ENCODE assay signal across 9 cellular contexts in the genomic region with DNA sequence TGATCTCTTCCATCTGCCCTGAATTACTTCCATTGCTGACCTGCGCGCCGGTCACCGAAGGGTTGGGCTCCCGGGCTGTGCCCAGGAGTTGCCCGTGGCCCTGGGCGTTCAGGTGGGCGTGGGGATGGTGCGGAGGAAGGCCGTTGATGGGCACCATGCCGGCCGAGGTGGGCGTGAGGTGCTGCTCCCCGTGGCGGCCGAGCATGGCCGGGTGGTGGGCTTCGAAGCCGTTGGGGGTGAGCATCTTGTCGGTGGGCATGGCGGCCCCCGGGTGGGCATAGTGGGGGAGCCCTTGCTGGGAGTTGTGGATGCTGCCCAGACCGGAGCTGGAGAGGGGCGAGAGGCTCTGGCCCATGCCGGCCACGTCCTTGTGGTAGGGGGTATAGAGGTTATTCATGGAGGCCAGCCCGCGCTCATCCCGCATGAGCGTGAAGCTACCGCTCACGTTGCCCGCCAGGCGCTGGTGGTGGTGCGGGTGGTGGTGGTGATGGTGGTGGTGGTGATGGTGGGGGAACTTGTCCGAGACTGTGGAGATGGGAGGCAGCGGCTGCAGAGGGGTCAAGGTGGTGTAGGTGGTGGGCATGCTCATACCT. TPM values are rescaled to one million over a fixed set of nuclear protein-coding genes. Genes with fewer than 3 reads are reported as not detected.
A peak's percentile ranks its signal among the peaks of the same experiment; 100 is the strongest.
DNase-seq lines count a peak whose midpoint lies in the region; ATAC-seq and TF ChIP-seq lines count a peak whose summit lies in the region.
"Had no signal": no experiment of that assay in that cellular context is flagged by ENCODE, and none has a peak within 500 bp of the region (broad histone marks: within the 10 kb centered on the region; RNA-seq: fewer than 3 reads in every experiment).

No MANE protein-coding gene starts in this region.

- no peaks in the 10 kb centered on the region for H3K9me3 ChIP-seq in CD4-positive, alpha-beta T cell (ENCODE audit: control insufficient read depth, low read length)
- no peaks in the 10 kb centered on the region for H3K9me3 ChIP-seq in Loucy (ENCODE audit: insufficient read depth, low read depth, low read length)

- no peak for TF ChIP-seq CTCF in CD4-positive, alpha-beta T cell (IDR thresholded peaks at IDR 0.05)
- TF ChIP-seq CTCF in Loucy (conservative IDR thresholded peaks at IDR 0.05; ENCODE audit: low read length) (no peak), dorsolateral prefrontal cortex (IDR thresholded peaks at IDR 0.05 in 54 of 56, conservative IDR thresholded peaks at IDR 0.05 in 2 of 56; ENCODE audit: low read depth in 1 of 56, partially characterized antibody in 56 of 56) (no peak), neural crest cell (conservative IDR thresholded peaks at IDR 0.05) (no peak), GM13977 (IDR thresholded peaks at IDR 0.05; ENCODE audit: extremely low read depth, insufficient read depth, missing control alignments) (no peak)

- no peaks in the 10 kb centered on the region for H3K9me3 Mint-ChIP-seq in CD4-positive, alpha-beta T cell
- no peaks in the 10 kb centered on the region for H3K9me3 Mint-ChIP-seq in neural crest cell

- no peak overlapping the region for H3K9ac ChIP-seq in Loucy (ENCODE audit: low read depth, low read length, poor library complexity, severe bottlenecking)

- H3K9me2 ChIP-seq in Loucy (replicated peaks; ENCODE audit: low read depth, low read length) = no peaks in the 10 kb centered on the region

- H3K4me3 ChIP-seq in Loucy (ENCODE audit: low read length, poor library complexity, severe bottlenecking) (peak overlapping the region; percentile 88), dorsolateral prefrontal cortex (peak overlapping the region in 48 of 59 donors; percentile 44 to 75 (median 61))

- ATAC-seq in CD4-positive, alpha-beta T cell (ENCODE audit: poor library complexity) = no peak
- no peak for ATAC-seq in HG02870 (IDR thresholded peaks at IDR 0.05; ENCODE audit: unreplicated experiment)
- no peak for ATAC-seq in HG02588 (IDR thresholded peaks at IDR 0.05; ENCODE audit: unreplicated experiment)

- no peaks in the 10 kb centered on the region for H3K36me3 ChIP-seq in Loucy (ENCODE audit: insufficient read depth, low read length)

- H3K27me3 Mint-ChIP-seq in CD4-positive, alpha-beta T cell = peaks cover 94% of the 10 kb centered on the region
- H3K27me3 Mint-ChIP-seq in neural crest cell (ENCODE audit: low read depth) = peaks cover 49% of the 10 kb centered on the region

- H3K36me3 Mint-ChIP-seq in CD4-positive, alpha-beta T cell (ENCODE audit: low read depth) = no peaks in the 10 kb centered on the region
- peaks cover 16% of the 10 kb centered on the region for H3K36me3 Mint-ChIP-seq in neural crest cell (ENCODE audit: low read depth)

- H3K27me3 ChIP-seq in CD4-positive, alpha-beta T cell (ENCODE audit: control insufficient read depth, insufficient read depth, low read length) = peaks cover 89% of the 10 kb centered on the region
- H3K27me3 ChIP-seq in Loucy (ENCODE audit: insufficient read depth, low read length, poor library complexity, severe bottlenecking) (no peaks in the 10 kb centered on the region), dorsolateral prefrontal cortex (peaks cover 21 to 100% (median 85%) of the 10 kb centered on the region in 45 donors)

- H3K4me1 Mint-ChIP-seq in CD4-positive, alpha-beta T cell (ENCODE audit: low read depth) = peaks cover 26% of the 10 kb centered on the region
- peaks cover 56% of the 10 kb centered on the region for H3K4me1 Mint-ChIP-seq in neural crest cell

- H3K4me3 Mint-ChIP-seq in CD4-positive, alpha-beta T cell = peak overlapping the region; percentile 79
- H3K4me3 Mint-ChIP-seq in neural crest cell = peak overlapping the region; percentile 85

- CTCF ChIA-PET in CD4-positive, alpha-beta T cell (lab: Charles Lee) = no interaction called here

- H4K20me1 ChIP-seq in Loucy (ENCODE audit: insufficient read depth, low read length, poor library complexity, severe bottlenecking) = no peaks in the 10 kb centered on the region

- DNase-seq in CD4-positive, alpha-beta T cell = no peak
- DNase-seq in dorsolateral prefrontal cortex (no peak), neural crest cell (ENCODE audit: low read depth, low spot score) (no peak), GM13977 (ENCODE audit: low spot score) (no peak), HCEC 1CT (no peak)

- H3K4me2 ChIP-seq in Loucy (ENCODE audit: low read depth, low read length, poor library complexity, severe bottlenecking) = peak overlapping the region; percentile 82

- in situ Hi-C loops in GM13977 (cut with MboI; ENCODE audit: low pct_unique_long_range_greater_than_20kb, low sequenced_read_pairs, unreplicated experiment) = no loop called here

- intact Hi-C loops in CD4-positive, alpha-beta T cell (cut with DNase I, micrococcal nuclease) = no loop called here
- intact Hi-C loops in dorsolateral prefrontal cortex (cut with DNase I) = loop anchor here in 1 of 2 donors (5.0 to 10.0 kb wide), 2 partner anchors 736 to 928 kb away; no protein-coding TSS in a partner anchor

- H2AFZ ChIP-seq in Loucy (ENCODE audit: low read length) = no peak overlapping the region

- H3K4me1 ChIP-seq in Loucy (ENCODE audit: insufficient read depth, low read length, poor library complexity, severe bottlenecking) = no peaks in the 10 kb centered on the region

- H3F3A ChIP-seq in Loucy (ENCODE audit: low read depth) = no peaks in the 10 kb centered on the region

- no peak overlapping the region for H3K27ac ChIP-seq in CD4-positive, alpha-beta T cell (ENCODE audit: low read depth, low read length)
- H3K27ac ChIP-seq in dorsolateral prefrontal cortex = no peak overlapping the region

- H3K79me2 ChIP-seq in Loucy (ENCODE audit: insufficient read depth, low read length) = no peaks in the 10 kb centered on the region

- POLR2A ChIA-PET in CD4-positive, alpha-beta T cell (lab: Charles Lee) = interaction anchor here (1.5 kb wide), 1 partner anchor 10 kb away, joined by 4 read pairs; no protein-coding TSS in a partner anchor

- no peak overlapping the region for H3K27ac Mint-ChIP-seq in CD4-positive, alpha-beta T cell
- H3K27ac Mint-ChIP-seq in neural crest cell (ENCODE audit: unreplicated experiment) = no peak overlapping the region

RNA-seq across cellular contexts. Expression of a gene that starts 1.0 kb away (rescaled TPM):
- not detected for total RNA-seq in CD4-positive, alpha-beta T cell
- 1 to 10 TPM in 44 of 120 experiments, under 1 TPM in 62, not detected in 14; 0.20 to 3.6 (median 0.81) TPM for total RNA-seq in dorsolateral prefrontal cortex
- 36.5 and 41.6 TPM in 2 replicates for total RNA-seq in neural crest cell
- total RNA-seq: fibroblast of villous mesenchyme had no signal
